ENCODE assay signal across 1 cellular context in the genomic region with DNA sequence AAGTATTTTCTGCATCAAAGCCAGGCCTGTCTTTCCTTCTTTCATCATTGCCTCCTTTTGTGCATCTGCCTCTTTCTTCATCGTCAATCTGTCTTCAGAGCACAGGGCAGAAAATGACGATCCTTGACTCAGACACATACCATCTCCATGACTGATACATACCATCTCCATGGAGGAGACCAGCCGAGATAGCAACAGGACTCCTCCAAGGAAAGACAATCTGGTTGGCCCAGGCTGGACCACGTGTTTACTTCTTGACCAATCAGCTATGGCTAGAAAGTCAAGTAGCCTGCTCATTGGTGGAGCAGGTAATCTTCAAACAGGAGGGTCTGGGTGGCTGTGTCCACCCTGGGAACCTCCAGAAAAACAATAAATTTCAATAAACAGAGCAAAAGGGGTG.
TF ChIP-seq lines count a peak whose summit lies in the region.

No MANE protein-coding gene starts in this region.

TF ChIP-seq in HepG2, 621 proteins besides CTCF, POLR2A, EP300 and RAD21 (continued from another document):
- TF ChIP-seq, protein P1, sequence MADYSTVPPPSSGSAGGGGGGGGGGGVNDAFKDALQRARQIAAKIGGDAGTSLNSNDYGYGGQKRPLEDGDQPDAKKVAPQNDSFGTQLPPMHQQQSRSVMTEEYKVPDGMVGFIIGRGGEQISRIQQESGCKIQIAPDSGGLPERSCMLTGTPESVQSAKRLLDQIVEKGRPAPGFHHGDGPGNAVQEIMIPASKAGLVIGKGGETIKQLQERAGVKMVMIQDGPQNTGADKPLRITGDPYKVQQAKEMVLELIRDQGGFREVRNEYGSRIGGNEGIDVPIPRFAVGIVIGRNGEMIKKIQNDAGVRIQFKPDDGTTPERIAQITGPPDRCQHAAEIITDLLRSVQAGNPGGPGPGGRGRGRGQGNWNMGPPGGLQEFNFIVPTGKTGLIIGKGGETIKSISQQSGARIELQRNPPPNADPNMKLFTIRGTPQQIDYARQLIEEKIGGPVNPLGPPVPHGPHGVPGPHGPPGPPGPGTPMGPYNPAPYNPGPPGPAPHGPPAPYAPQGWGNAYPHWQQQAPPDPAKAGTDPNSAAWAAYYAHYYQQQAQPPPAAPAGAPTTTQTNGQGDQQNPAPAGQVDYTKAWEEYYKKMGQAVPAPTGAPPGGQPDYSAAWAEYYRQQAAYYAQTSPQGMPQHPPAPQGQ (CRISPR knock-in tag; IDR thresholded peaks at IDR 0.05; ENCODE audit: borderline replicate concordance): no peak
- TF ChIP-seq, protein P2, sequence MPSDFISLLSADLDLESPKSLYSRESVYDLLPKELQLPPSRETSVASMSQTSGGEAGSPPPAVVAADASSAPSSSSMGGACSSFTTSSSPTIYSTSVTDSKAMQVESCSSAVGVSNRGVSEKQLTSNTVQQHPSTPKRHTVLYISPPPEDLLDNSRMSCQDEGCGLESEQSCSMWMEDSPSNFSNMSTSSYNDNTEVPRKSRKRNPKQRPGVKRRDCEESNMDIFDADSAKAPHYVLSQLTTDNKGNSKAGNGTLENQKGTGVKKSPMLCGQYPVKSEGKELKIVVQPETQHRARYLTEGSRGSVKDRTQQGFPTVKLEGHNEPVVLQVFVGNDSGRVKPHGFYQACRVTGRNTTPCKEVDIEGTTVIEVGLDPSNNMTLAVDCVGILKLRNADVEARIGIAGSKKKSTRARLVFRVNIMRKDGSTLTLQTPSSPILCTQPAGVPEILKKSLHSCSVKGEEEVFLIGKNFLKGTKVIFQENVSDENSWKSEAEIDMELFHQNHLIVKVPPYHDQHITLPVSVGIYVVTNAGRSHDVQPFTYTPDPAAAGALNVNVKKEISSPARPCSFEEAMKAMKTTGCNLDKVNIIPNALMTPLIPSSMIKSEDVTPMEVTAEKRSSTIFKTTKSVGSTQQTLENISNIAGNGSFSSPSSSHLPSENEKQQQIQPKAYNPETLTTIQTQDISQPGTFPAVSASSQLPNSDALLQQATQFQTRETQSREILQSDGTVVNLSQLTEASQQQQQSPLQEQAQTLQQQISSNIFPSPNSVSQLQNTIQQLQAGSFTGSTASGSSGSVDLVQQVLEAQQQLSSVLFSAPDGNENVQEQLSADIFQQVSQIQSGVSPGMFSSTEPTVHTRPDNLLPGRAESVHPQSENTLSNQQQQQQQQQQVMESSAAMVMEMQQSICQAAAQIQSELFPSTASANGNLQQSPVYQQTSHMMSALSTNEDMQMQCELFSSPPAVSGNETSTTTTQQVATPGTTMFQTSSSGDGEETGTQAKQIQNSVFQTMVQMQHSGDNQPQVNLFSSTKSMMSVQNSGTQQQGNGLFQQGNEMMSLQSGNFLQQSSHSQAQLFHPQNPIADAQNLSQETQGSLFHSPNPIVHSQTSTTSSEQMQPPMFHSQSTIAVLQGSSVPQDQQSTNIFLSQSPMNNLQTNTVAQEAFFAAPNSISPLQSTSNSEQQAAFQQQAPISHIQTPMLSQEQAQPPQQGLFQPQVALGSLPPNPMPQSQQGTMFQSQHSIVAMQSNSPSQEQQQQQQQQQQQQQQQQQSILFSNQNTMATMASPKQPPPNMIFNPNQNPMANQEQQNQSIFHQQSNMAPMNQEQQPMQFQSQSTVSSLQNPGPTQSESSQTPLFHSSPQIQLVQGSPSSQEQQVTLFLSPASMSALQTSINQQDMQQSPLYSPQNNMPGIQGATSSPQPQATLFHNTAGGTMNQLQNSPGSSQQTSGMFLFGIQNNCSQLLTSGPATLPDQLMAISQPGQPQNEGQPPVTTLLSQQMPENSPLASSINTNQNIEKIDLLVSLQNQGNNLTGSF (CRISPR knock-in tag; IDR thresholded peaks at IDR 0.05): no peak
- no peak for TF ChIP-seq SRSF4 (IDR thresholded peaks at IDR 0.05; ENCODE audit: low read depth, low read length, poor library complexity, severe bottlenecking)
- no peak for TF ChIP-seq NKX3-1 (CRISPR knock-in tag; IDR thresholded peaks at IDR 0.05)
